ENCODE assay signal across 1 cellular context in genomic region chr17:57370051-57370581, GRCh38.
TF ChIP-seq lines count a peak whose summit lies in the region.

No MANE protein-coding gene starts in this region.

TF ChIP-seq in HCT116, 20 proteins besides CTCF, POLR2A, EP300 and RAD21 (continued from another document):
- TF ChIP-seq REST (IDR thresholded peaks at IDR 0.05; ENCODE audit: low read depth) = no peak
- TF ChIP-seq JUND (IDR thresholded peaks at IDR 0.05) = no peak
- peak; percentile 15; the same call in 1 of the 2 replicates for TF ChIP-seq SP1 (IDR thresholded peaks at IDR 0.05; ENCODE audit: low read depth)
- no peak for TF ChIP-seq EZH2phosphoT487 (IDR thresholded peaks at IDR 0.05; ENCODE audit: borderline replicate concordance)
- no peak for TF ChIP-seq FOSL1 (IDR thresholded peaks at IDR 0.05; ENCODE audit: low read depth)
- TF ChIP-seq TCF7L2 (IDR thresholded peaks at IDR 0.05; ENCODE audit: borderline replicate concordance, extremely low read depth, insufficient read depth, insufficient read length) = no peak
- peak; percentile 75 for TF ChIP-seq CEBPB (IDR thresholded peaks at IDR 0.05; ENCODE audit: low read depth)
- no peak for TF ChIP-seq ZBTB33 (IDR thresholded peaks at IDR 0.05; ENCODE audit: extremely low read depth, insufficient replicate concordance, low read length)
- TF ChIP-seq POLR2AphosphoS5 (IDR thresholded peaks at IDR 0.05; ENCODE audit: low read depth, low read length) = no peak
- no peak for TF ChIP-seq EGR1 (IDR thresholded peaks at IDR 0.05; ENCODE audit: low read depth)
- TF ChIP-seq SIN3A (IDR thresholded peaks at IDR 0.05; ENCODE audit: low read depth) = no peak
- TF ChIP-seq ZFX (IDR thresholded peaks at IDR 0.05) = no peak
